Comparison of ENCODE assay signal across 22 cellular contexts in the genomic region with DNA sequence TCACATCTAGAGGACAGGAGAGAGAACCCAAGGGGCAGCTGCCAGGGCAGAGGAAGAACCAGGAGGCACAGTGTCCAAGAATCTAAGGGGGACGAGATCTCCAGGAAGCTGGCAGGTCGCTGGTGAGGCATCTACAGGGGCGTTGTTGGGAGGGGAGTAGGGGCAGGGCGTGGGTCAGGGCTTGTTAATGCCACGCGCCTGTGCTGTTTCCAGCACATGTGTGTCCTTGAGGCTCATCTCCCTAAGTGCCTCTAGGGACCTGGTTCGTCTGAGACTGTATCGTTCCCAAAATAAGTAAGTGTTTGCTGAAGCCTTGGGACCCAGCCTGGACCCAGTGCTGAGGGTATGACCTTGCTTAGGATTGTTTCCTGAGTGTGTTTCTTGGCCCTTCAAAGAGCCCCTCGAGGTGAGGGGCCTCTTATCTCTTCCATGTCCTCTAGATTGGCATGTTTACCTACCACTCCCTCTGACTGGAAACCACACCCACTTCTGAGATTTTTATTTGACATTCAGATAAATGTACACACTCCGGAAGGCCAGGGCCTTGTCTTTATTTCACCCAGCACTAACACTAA. TPM values are rescaled to one million over a fixed set of nuclear protein-coding genes. Genes with fewer than 3 reads are reported as not detected.
A peak's percentile ranks its signal among the peaks of the same experiment; 100 is the strongest.
DNase-seq lines count a peak whose midpoint lies in the region; ATAC-seq, FAIRE-seq and TF ChIP-seq lines count a peak whose summit lies in the region.
"Had no signal": no experiment of that assay in that cellular context is flagged by ENCODE, and none has a peak within 500 bp of the region (broad histone marks: within the 10 kb centered on the region; RNA-seq: fewer than 3 reads in every experiment).

No MANE protein-coding gene starts in this region.

- H3K4me3 ChIP-seq in colonic mucosa (no peak overlapping the region), pancreas (no peak overlapping the region)
- H3K4me3 ChIP-seq: breast epithelium, GM12878, spleen had no signal

- peaks cover 50% of the 10 kb centered on the region for H3K4me1 Mint-ChIP-seq in Calu3 (ENCODE audit: low read depth, unreplicated experiment)

- CTCF ChIA-PET in Calu3 (lab: Charles Lee): no interaction called here

- H3K4me1 ChIP-seq in colonic mucosa (peaks cover 26% of the 10 kb centered on the region), pancreas (peaks cover 0 to 10% (median 5%) of the 10 kb centered on the region in 3 donors)

- H3K9ac ChIP-seq in colonic mucosa (ENCODE audit: low read depth in 2 of 2, low read length in 2 of 2): peak overlapping the region; percentile 30 to 53

- intact Hi-C loops in Calu3 (cut with micrococcal nuclease; ENCODE audit: unreplicated experiment) (no loop called here), colonic mucosa (cut with DNase I) (no loop called here), pancreas (cut with DNase I) (no loop called here)

- H3K36me3 ChIP-seq in colonic mucosa (no peaks in the 10 kb centered on the region), pancreas (no peaks in the 10 kb centered on the region)
- H3K36me3 ChIP-seq: breast epithelium had no signal

- H3K4me3 Mint-ChIP-seq in Calu3 (ENCODE audit: low read depth, unreplicated experiment): peak overlapping the region; percentile 28
- H3K4me3 Mint-ChIP-seq: dendritic cell treated with granulocyte-macrophage colony-stimulating factor and Interleukin-4, amounts not matched to agents 40 ng/mL and 50 ng/mL, for 4 days had no signal

- peak overlapping the region; percentile 66 for H3K27ac Mint-ChIP-seq in Calu3 (ENCODE audit: unreplicated experiment)
- H3K27ac Mint-ChIP-seq: dendritic cell treated with granulocyte-macrophage colony-stimulating factor and Interleukin-4, amounts not matched to agents 40 ng/mL and 50 ng/mL, for 4 days had no signal

- H3K9me3 ChIP-seq in colonic mucosa (no peaks in the 10 kb centered on the region), pancreas (no peaks in the 10 kb centered on the region)
- H3K9me3 ChIP-seq: breast epithelium, spleen had no signal

- 49% methylated on average over 10 of the region's 10 CpGs for WGBS in pancreas, 2 donors

- H3K27me3 ChIP-seq in colonic mucosa (no peaks in the 10 kb centered on the region), pancreas (no peaks in the 10 kb centered on the region)
- H3K27me3 ChIP-seq: breast epithelium, spleen had no signal

- H3K27me3 Mint-ChIP-seq in Calu3 (ENCODE audit: unreplicated experiment): no peaks in the 10 kb centered on the region
- H3K27me3 Mint-ChIP-seq: dendritic cell treated with granulocyte-macrophage colony-stimulating factor and Interleukin-4, amounts not matched to agents 40 ng/mL and 50 ng/mL, for 4 days had no signal

- H3K9me3 Mint-ChIP-seq in Calu3 (ENCODE audit: low read depth, unreplicated experiment): no peaks in the 10 kb centered on the region
- H3K9me3 Mint-ChIP-seq: dendritic cell treated with granulocyte-macrophage colony-stimulating factor and Interleukin-4, amounts not matched to agents 40 ng/mL and 50 ng/mL, for 4 days had no signal

- ATAC-seq in pancreas (peak in 3 of 4 donors; percentile 46 to 91 (median 53)), GM21423 (IDR thresholded peaks at IDR 0.05; ENCODE audit: unreplicated experiment) (no peak)
- ATAC-seq: GM12878 had no signal

- H3K27ac ChIP-seq in C4-2B (peak overlapping the region; percentile 49), colonic mucosa (peak overlapping the region; percentile 75), pancreas (peak overlapping the region in 1 of 4 donors; percentile 27)
- H3K27ac ChIP-seq: spleen had no signal

- DNase-seq in Calu3 (no peak), colonic mucosa (peak; percentile 71), pancreas (no peak), AG08396 (ENCODE audit: low spot score) (no peak), amygdala (lab: John Stamatoyannopoulos, UW) (no peak)
- DNase-seq: activated CD4-positive, alpha-beta T cell treated with anti-CD3 and anti-CD28 coated beads, Interleukin-2, amount 50 U/mL, for 1 hour; activated CD8-positive, alpha-beta memory T cell treated with anti-CD3 and anti-CD28 coated beads, Interleukin-2, amount 50 U/mL, for 48 hours; activated effector memory CD4-positive, alpha-beta T cell treated with anti-CD3 and anti-CD28 coated beads, Interleukin-2, amount 50 U/mL, for 16 hours; AML-193; GDM1; hippocampal formation; NCI-H1436 treated with DMSO at 0.1 percent for 48 hours; NCI-H446; spleen; substantia nigra had no signal

- peaks cover 47% of the 10 kb centered on the region for H3K36me3 Mint-ChIP-seq in Calu3 (ENCODE audit: insufficient read depth, unreplicated experiment)

- BruUV-seq in Calu3 (replicated peaks; lab: Mats Ljungman, UMichigan): no TSS peak

- FAIRE-seq in pancreas (lab: Jason Lieb, UNC): no peak
- FAIRE-seq: GM12878, H54, islet of Langerhans had no signal

- no peak for TF ChIP-seq CTCF in C4-2B (conservative IDR thresholded peaks at IDR 0.05)
- TF ChIP-seq CTCF in Calu3 (IDR thresholded peaks at IDR 0.05; ENCODE audit: unreplicated experiment): no peak
- TF ChIP-seq CTCF in colonic mucosa (IDR thresholded peaks at IDR 0.05): no peak
- TF ChIP-seq CTCF in pancreas (IDR thresholded peaks at IDR 0.05): no peak

RNA-seq across cellular contexts. Expression of a gene that starts 22.2 kb away (rescaled TPM):
- total RNA-seq in Calu3 (2022) (56.5 and 79.4 TPM in 2 replicates), colonic mucosa (100 to 1,000 TPM; 162 to 396 TPM), pancreas (1 to 10 TPM in 5 of 6 donors, under 1 TPM in 1; 0.56 to 8.6 (median 4.4) TPM)
- polyA plus RNA-seq in pancreas: 1 to 10 TPM in 1 of 2 donors, under 1 TPM in 1; 0.47 to 1.9 TPM
